8 cellular contexts compared by ENCODE assay signal in genomic region chr12:6201199-6201608, GRCh38. TPM values are rescaled to one million over a fixed set of nuclear protein-coding genes. Genes with fewer than 3 reads are reported as not detected.
DNase-seq lines count a peak whose midpoint lies in the region; TF ChIP-seq lines count a peak whose summit lies in the region.

No MANE protein-coding gene starts in this region.

- intact Hi-C loops in transverse colon (cut with DNase I; ENCODE audit: low total_unique reads): no loop called here

- no peaks in the 10 kb centered on the region for H4K20me1 ChIP-seq in Loucy (ENCODE audit: insufficient read depth, low read length, poor library complexity, severe bottlenecking)

- peak in 1 of 2 donors; percentile 28 for TF ChIP-seq RAD21 in liver (IDR thresholded peaks at IDR 0.05)

- in situ Hi-C loops in brain microvascular endothelial cell (cut with HindIII; ENCODE audit: low pct_ligation_motif_present, low sequenced_read_pairs): no loop called here
- in situ Hi-C loops in transverse colon (cut with MboI; ENCODE audit: low pct_ligation_motif_present in 1 of 4, low pct_unique_long_range_greater_than_20kb in 1 of 4, low sequenced_read_pairs in 3 of 4): loop anchor here in 1 of 4 donors (5.0 kb wide), 1 partner anchor 76 kb away; no protein-coding TSS in a partner anchor

- TF ChIP-seq EP300 in transverse colon (IDR thresholded peaks at IDR 0.05; ENCODE audit: low read depth): no peak

- H3K27me3 ChIP-seq in Loucy (ENCODE audit: insufficient read depth, low read length, poor library complexity, severe bottlenecking): peaks cover 12% of the 10 kb centered on the region
- H3K27me3 ChIP-seq in brain microvascular endothelial cell (replicated peaks): no peaks in the 10 kb centered on the region
- no peaks in the 10 kb centered on the region for H3K27me3 ChIP-seq in liver (ENCODE audit: control insufficient read depth in 4 of 4, insufficient read depth in 4 of 4, low read length in 3 of 4)
- H3K27me3 ChIP-seq in transverse colon: no peaks in the 10 kb centered on the region

- H3K9me3 ChIP-seq in Loucy (ENCODE audit: insufficient read depth, low read depth, low read length) (no peaks in the 10 kb centered on the region), liver (ENCODE audit: control insufficient read depth in 4 of 4, low read length in 3 of 4) (no peaks in the 10 kb centered on the region), transverse colon (no peaks in the 10 kb centered on the region)

- H3K4me1 ChIP-seq in Loucy (ENCODE audit: insufficient read depth, low read length, poor library complexity, severe bottlenecking) (peaks cover 4% of the 10 kb centered on the region), liver (ENCODE audit: control insufficient read depth in 4 of 4, insufficient read depth in 4 of 4, low read length in 3 of 4) (peaks cover 0 to 11% (median 5%) of the 10 kb centered on the region in 4 donors), transverse colon (peaks cover 35 to 74% (median 72%) of the 10 kb centered on the region in 4 donors)

- 31% methylated on average over 15 of the region's 15 CpGs for WGBS in liver
- 11% methylated on average over 15 of the region's 15 CpGs; no CpG with 5 or more reads in 1 of the 2 donors for WGBS in transverse colon (ENCODE audit: low coverage in 1 of 2), 2 donors

- H3K36me3 ChIP-seq in Loucy (ENCODE audit: insufficient read depth, low read length): no peaks in the 10 kb centered on the region
- no peaks in the 10 kb centered on the region for H3K36me3 ChIP-seq in brain microvascular endothelial cell (replicated peaks)
- no peaks in the 10 kb centered on the region for H3K36me3 ChIP-seq in liver (ENCODE audit: control insufficient read depth in 4 of 4, insufficient read depth in 3 of 4, low read depth in 1 of 4, low read length in 3 of 4)
- H3K36me3 ChIP-seq in transverse colon: no peaks in the 10 kb centered on the region

- peak overlapping the region; percentile 44 for H3K4me2 ChIP-seq in Loucy (ENCODE audit: low read depth, low read length, poor library complexity, severe bottlenecking)

- peak; percentile 89 for TF ChIP-seq POLR2A in transverse colon (IDR thresholded peaks at IDR 0.05)

- H3K9ac ChIP-seq in Loucy (ENCODE audit: low read depth, low read length, poor library complexity, severe bottlenecking) (no peak overlapping the region), liver (ENCODE audit: low read depth in 1 of 2, low read length in 2 of 2) (peak overlapping the region; percentile 51 to 77)

- no peaks in the 10 kb centered on the region for H3K79me2 ChIP-seq in Loucy (ENCODE audit: insufficient read depth, low read length)

- H3K27ac ChIP-seq in brain microvascular endothelial cell (no peak overlapping the region), liver (ENCODE audit: low read depth in 1 of 2, low read length in 2 of 2) (peak overlapping the region; percentile 41 to 67), transverse colon (peak overlapping the region; percentile 93 to 99 (median 95))

- no peak overlapping the region for H2AFZ ChIP-seq in Loucy (ENCODE audit: low read length)

- H3K9me2 ChIP-seq in Loucy (replicated peaks; ENCODE audit: low read depth, low read length): no peaks in the 10 kb centered on the region

- no peak for DNase-seq in AG09309 (ENCODE audit: low read depth)
- DNase-seq in brain microvascular endothelial cell: no peak
- DNase-seq in transverse colon: peak; percentile 75
- no peak for DNase-seq in T-helper 9 cell
- no peak for DNase-seq in ecto neural progenitor cell (ENCODE audit: low spot score)
- no peak for DNase-seq in HuH-7 (ENCODE audit: low spot score)

- no peaks in the 10 kb centered on the region for H3F3A ChIP-seq in Loucy (ENCODE audit: low read depth)

- H3K4me3 ChIP-seq in AG09309 (ENCODE audit: control insufficient read depth, low read depth, low read length) (peak overlapping the region; percentile 49), Loucy (ENCODE audit: low read length, poor library complexity, severe bottlenecking) (no peak overlapping the region), brain microvascular endothelial cell (ENCODE audit: low read depth, low read length) (peak overlapping the region; percentile 66), liver (ENCODE audit: low read depth in 1 of 3, low read length in 3 of 3) (peak overlapping the region; percentile 65 to 69 (median 66)), transverse colon (peak overlapping the region; percentile 53 to 87 (median 74))

- TF ChIP-seq CTCF in AG09309 (IDR thresholded peaks at IDR 0.05; ENCODE audit: control insufficient read depth, insufficient read depth, low read depth, low read length, missing control alignments) (no peak), Loucy (conservative IDR thresholded peaks at IDR 0.05; ENCODE audit: low read length) (no peak), brain microvascular endothelial cell (IDR thresholded peaks at IDR 0.05; ENCODE audit: low read depth, low read length, missing control alignments) (no peak), liver (IDR thresholded peaks at IDR 0.05; ENCODE audit: low read depth, low read length, missing input control) (no peak), transverse colon (IDR thresholded peaks at IDR 0.05) (peak in 4 of 5 experiments; percentile 15 to 59 (median 40))

TF ChIP-seq in liver, 16 proteins besides CTCF, POLR2A, EP300 and RAD21:
- TF ChIP-seq ZBTB33 (IDR thresholded peaks at IDR 0.05) (no peak), EGR1 (IDR thresholded peaks at IDR 0.05; ENCODE audit: low read depth in 2 of 2) (no peak), GABPA (IDR thresholded peaks at IDR 0.05 in 1 of 2, conservative IDR thresholded peaks at IDR 0.05 in 1 of 2) (no peak), FOXA2 (IDR thresholded peaks at IDR 0.05) (no peak), NR2F2 (IDR thresholded peaks at IDR 0.05) (no peak), YY1 (IDR thresholded peaks at IDR 0.05) (no peak), REST (IDR thresholded peaks at IDR 0.05) (no peak), SP1 (IDR thresholded peaks at IDR 0.05) (no peak), TAF1 (conservative IDR thresholded peaks at IDR 0.05) (no peak), HNF4A (conservative IDR thresholded peaks at IDR 0.05) (no peak), HNF4G (IDR thresholded peaks at IDR 0.05) (no peak), JUND (IDR thresholded peaks at IDR 0.05) (no peak), FOXA1 (IDR thresholded peaks at IDR 0.05) (no peak), RXRA (IDR thresholded peaks at IDR 0.05) (no peak), ATF3 (IDR thresholded peaks at IDR 0.05) (no peak), MAX (IDR thresholded peaks at IDR 0.05) (no peak)

RNA-seq across cellular contexts. Expression of gene CD9, which starts 1.0 kb away (rescaled TPM):
- 10 to 100 TPM; 18.7 to 25.8 TPM for total RNA-seq in liver
- polyA plus RNA-seq in liver: 10 to 100 TPM; 38.9 to 65.2 TPM
- total RNA-seq in transverse colon: 100 to 1,000 TPM; 207 to 668 (median 481) TPM

Comparison
In these comparisons a context has a peak if more than half of its experiments do, and no peak if none do; other contexts are left out.
1. CTCF ChIP-seq: peak in transverse colon (4 of 5); none in AG09309 (single experiment), Loucy (single experiment), brain microvascular endothelial cell (single experiment) and liver (single experiment).
2. RNA of gene CD9, which starts 1.0 kb away (total RNA-seq): 207 to 668 TPM in transverse colon; 18.7 to 25.8 TPM in liver; every median in the first group is over 4 times any median in the second.